8 cellular contexts compared by ENCODE assay signal in the genomic region with DNA sequence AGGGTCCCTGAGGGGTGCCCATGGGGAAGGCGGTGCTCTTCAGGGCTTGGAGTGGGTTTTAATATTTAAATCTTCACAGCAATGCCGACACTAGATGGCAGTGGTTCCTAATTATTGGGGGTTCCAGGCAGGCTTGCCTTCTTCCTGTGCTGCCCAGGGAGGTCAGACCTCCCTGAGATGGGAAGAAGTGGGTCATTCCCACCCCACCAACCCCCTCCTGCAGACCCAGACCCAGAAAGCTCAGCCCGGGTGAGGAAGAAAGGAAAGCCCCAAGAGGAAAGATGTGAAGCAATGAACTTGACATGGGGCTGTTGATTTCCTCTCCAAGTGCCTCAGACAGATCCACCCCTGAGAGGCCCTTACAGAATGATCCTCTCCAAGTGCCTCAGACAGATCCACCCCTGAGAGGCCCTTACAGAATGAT.
A peak's percentile ranks its signal among the peaks of the same experiment; 100 is the strongest.
DNase-seq lines count a peak whose midpoint lies in the region; ATAC-seq lines count a peak whose summit lies in the region.

No MANE protein-coding gene starts in this region.

- H3K27me3 Mint-ChIP-seq in CD8-positive, alpha-beta memory T cell = peaks cover 0 to 4% of the 10 kb centered on the region in 2 donors

- H3K27ac Mint-ChIP-seq in CD8-positive, alpha-beta memory T cell = peak overlapping the region in 1 of 8 donors; percentile 80

- POLR2A ChIA-PET in CD8-positive, alpha-beta memory T cell (lab: Charles Lee) = no interaction called here

- no peaks in the 10 kb centered on the region for H3K36me3 Mint-ChIP-seq in CD8-positive, alpha-beta memory T cell

- H3K4me1 Mint-ChIP-seq in CD8-positive, alpha-beta memory T cell = peaks cover 4 to 5% (median 5%) of the 10 kb centered on the region in 3 donors

- H3K4me3 ChIP-seq in CD8-positive, alpha-beta memory T cell (ENCODE audit: low read length) = no peak overlapping the region

- H3K9me3 ChIP-seq in CD8-positive, alpha-beta memory T cell (ENCODE audit: low read length) = no peaks in the 10 kb centered on the region

- peak; percentile 42 to 69 (median 56) for DNase-seq in CD8-positive, alpha-beta memory T cell
- DNase-seq in GM19240 (ENCODE audit: insufficient read length, low spot score) = peak; percentile 48
- peak; percentile 51 for DNase-seq in NCI-H524 treated with DMSO at 0.1 percent for 48 hours (lab: John Stamatoyannopoulos, UW)
- peak; percentile 15 to 52 for DNase-seq in activated CD4-positive, alpha-beta T cell treated with anti-CD3 and anti-CD28 coated beads, Interleukin-2, amount 50 U/mL, for 24 hours (ENCODE audit: low read depth in 1 of 2, low spot score in 1 of 2)
- DNase-seq in ecto neural progenitor cell (ENCODE audit: low spot score) = peak; percentile 72
- DNase-seq in medulla oblongata (ENCODE audit: extremely low spot score) = peak; percentile 85
- peak; percentile 77 for DNase-seq in stimulated activated CD8-positive, alpha-beta memory T cell treated with anti-CD3 and anti-CD28 coated beads, Interleukin-4, amount 100 ng/mL, for 48 hours

- no peaks in the 10 kb centered on the region for H3K36me3 ChIP-seq in CD8-positive, alpha-beta memory T cell (ENCODE audit: insufficient read depth, low read length)

- no peaks in the 10 kb centered on the region for H3K9me3 Mint-ChIP-seq in CD8-positive, alpha-beta memory T cell

- no peak overlapping the region for H3K4me3 Mint-ChIP-seq in CD8-positive, alpha-beta memory T cell

- no peaks in the 10 kb centered on the region for H3K27me3 ChIP-seq in CD8-positive, alpha-beta memory T cell (ENCODE audit: insufficient read depth, low read length, poor library complexity, severe bottlenecking)

- CTCF ChIA-PET in CD8-positive, alpha-beta memory T cell (lab: Charles Lee) = interaction anchor here (1.3 to 8.3 kb wide), 12 partner anchors 8 to 171 kb away, joined by 3 to 66 read pairs (median 5); no protein-coding TSS in a partner anchor

- peak; percentile 93 for ATAC-seq in HG03354 (IDR thresholded peaks at IDR 0.05; ENCODE audit: poor library complexity, severe bottlenecking, unreplicated experiment)

- H3K27ac ChIP-seq in CD8-positive, alpha-beta memory T cell (ENCODE audit: low read depth, low read length) = no peak overlapping the region

- H3K4me1 ChIP-seq in CD8-positive, alpha-beta memory T cell (ENCODE audit: insufficient read depth, low read length) = no peaks in the 10 kb centered on the region

Comparison
In these comparisons a context has a peak if more than half of its experiments do, and no peak if none do; other contexts are left out.
1. DNase-seq: peak in every context shown above with its lines; median percentile 85 in medulla oblongata; 77 in stimulated activated CD8-positive, alpha-beta memory T cell treated with anti-CD3 and anti-CD28 coated beads, Interleukin-4, amount 100 ng/mL, for 48 hours; 72 in ecto neural progenitor cell; 56 in CD8-positive, alpha-beta memory T cell; 51 in NCI-H524 treated with DMSO at 0.1 percent for 48 hours; 48 in GM19240; 34 in activated CD4-positive, alpha-beta T cell treated with anti-CD3 and anti-CD28 coated beads, Interleukin-2, amount 50 U/mL, for 24 hours.